ENCODE assay signal across 1 cellular context in the genomic region with DNA sequence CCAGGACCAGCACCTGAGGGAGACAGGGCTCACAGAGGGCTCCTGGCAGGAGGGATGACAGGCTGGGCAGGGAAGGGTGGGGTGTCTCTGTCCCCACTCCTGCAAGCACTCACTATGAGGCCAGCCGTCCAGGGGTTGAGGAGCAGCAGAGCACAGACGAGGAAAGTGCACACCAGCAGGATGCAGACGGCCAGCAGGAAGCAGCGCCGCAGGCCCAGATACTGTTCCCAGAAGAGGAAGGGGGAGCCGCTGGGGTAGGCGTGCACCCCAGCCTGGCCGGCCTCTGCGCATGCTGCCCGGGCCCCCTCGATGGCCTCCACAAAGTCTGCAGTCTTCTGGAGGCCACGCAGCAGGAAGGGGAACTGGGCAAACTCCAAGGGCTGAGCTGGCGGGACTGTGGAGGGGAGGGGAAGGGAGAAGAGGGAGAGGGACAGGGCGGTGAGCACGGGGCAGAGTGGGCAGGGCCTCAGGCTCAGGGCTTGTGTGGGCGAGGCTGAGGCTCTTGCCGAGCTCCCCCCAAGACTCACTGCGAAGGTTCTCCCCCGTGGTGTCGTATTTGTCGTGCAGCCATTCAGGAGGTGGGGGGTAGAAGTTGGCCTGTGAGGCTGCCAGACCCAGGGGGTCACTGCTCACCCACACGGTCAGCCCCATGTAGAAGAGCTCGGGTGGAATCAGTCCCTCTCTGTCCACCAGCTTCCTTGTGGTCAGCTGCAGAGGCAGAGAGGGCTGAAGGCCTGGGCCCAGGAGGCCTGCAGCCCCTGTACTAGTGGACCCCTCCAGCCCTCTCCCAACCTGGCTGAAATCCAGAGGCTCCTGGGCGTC.
TF ChIP-seq lines count a peak whose summit lies in the region.

No MANE protein-coding gene starts in this region.

TF ChIP-seq in HepG2, 621 proteins besides CTCF, POLR2A, EP300 and RAD21 (continued from another document and continues in another):
- TF ChIP-seq ZNF770 (CRISPR knock-in tag; IDR thresholded peaks at IDR 0.05) (peak; percentile 97), ZNF333 (CRISPR knock-in tag; IDR thresholded peaks at IDR 0.05; ENCODE audit: borderline replicate concordance) (no peak; the same call in 1 of the 2 replicates), MAFF (IDR thresholded peaks at IDR 0.05; ENCODE audit: low read depth, low read length) (no peak), ZEB1 (IDR thresholded peaks at IDR 0.05; ENCODE audit: insufficient replicate concordance, low read depth) (no peak), ATF4 (CRISPR knock-in tag; IDR thresholded peaks at IDR 0.05) (no peak), MYPOP (CRISPR knock-in tag; IDR thresholded peaks at IDR 0.05) (no peak), FOXK2 (IDR thresholded peaks at IDR 0.05) (no peak), RAD51 (IDR thresholded peaks at IDR 0.05; ENCODE audit: borderline replicate concordance) (no peak), TRIM22 (IDR thresholded peaks at IDR 0.05) (no peak), RFX5 (IDR thresholded peaks at IDR 0.05; ENCODE audit: low read depth, low read length) (no peak), KDM1A (CRISPR knock-in tag; IDR thresholded peaks at IDR 0.05) (peak; percentile 22; the same call in 1 of the 2 replicates), ZNF362 (CRISPR knock-in tag; IDR thresholded peaks at IDR 0.05; ENCODE audit: borderline replicate concordance) (peak; percentile 42; the same call in 1 of the 2 replicates), ZNF101 (CRISPR knock-in tag; IDR thresholded peaks at IDR 0.05; ENCODE audit: borderline replicate concordance, low read depth) (no peak), PRDM15 (CRISPR knock-in tag; IDR thresholded peaks at IDR 0.05) (no peak), SP140L (CRISPR knock-in tag; IDR thresholded peaks at IDR 0.05; ENCODE audit: borderline replicate concordance) (no peak), PREB (CRISPR knock-in tag; IDR thresholded peaks at IDR 0.05) (0 out of 2 replicates have a peak, but pooled peaks have one; percentile 69), ZNF746 (CRISPR knock-in tag; IDR thresholded peaks at IDR 0.05) (peak; percentile 66; the same call in 1 of the 2 replicates), SALL1 (CRISPR knock-in tag; IDR thresholded peaks at IDR 0.05) (peak; percentile 80), CREB1 (IDR thresholded peaks at IDR 0.05) (no peak), CREB1 (CRISPR knock-in tag; IDR thresholded peaks at IDR 0.05) (peak; percentile 50), HINFP (CRISPR knock-in tag; IDR thresholded peaks at IDR 0.05; ENCODE audit: low read depth) (peak; percentile 81; the same call in 1 of the 2 replicates), ZFY (CRISPR knock-in tag; IDR thresholded peaks at IDR 0.05) (peak; percentile 84), YEATS4 (CRISPR knock-in tag; IDR thresholded peaks at IDR 0.05; ENCODE audit: borderline replicate concordance) (peak; percentile 77), ZNF296 (CRISPR knock-in tag; conservative IDR thresholded peaks at IDR 0.05) (0 out of 2 replicates have a peak, but pooled peaks have one; percentile 50), FOXM1 (CRISPR knock-in tag; IDR thresholded peaks at IDR 0.05) (no peak), ZNF260 (CRISPR knock-in tag; IDR thresholded peaks at IDR 0.05; ENCODE audit: borderline replicate concordance, low read depth) (no peak; the same call in 1 of the 2 replicates), MAX (IDR thresholded peaks at IDR 0.05) (peak; percentile 86), ZNF326 (CRISPR knock-in tag; IDR thresholded peaks at IDR 0.05; ENCODE audit: borderline replicate concordance) (no peak)
- TF ChIP-seq, protein P1, sequence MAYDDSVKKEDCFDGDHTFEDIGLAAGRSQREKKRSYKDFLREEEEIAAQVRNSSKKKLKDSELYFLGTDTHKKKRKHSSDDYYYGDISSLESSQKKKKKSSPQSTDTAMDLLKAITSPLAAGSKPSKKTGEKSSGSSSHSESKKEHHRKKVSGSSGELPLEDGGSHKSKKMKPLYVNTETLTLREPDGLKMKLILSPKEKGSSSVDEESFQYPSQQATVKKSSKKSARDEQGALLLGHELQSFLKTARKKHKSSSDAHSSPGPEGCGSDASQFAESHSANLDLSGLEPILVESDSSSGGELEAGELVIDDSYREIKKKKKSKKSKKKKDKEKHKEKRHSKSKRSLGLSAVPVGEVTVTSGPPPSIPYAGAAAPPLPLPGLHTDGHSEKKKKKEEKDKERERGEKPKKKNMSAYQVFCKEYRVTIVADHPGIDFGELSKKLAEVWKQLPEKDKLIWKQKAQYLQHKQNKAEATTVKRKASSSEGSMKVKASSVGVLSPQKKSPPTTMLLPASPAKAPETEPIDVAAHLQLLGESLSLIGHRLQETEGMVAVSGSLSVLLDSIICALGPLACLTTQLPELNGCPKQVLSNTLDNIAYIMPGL (CRISPR knock-in tag; IDR thresholded peaks at IDR 0.05; ENCODE audit: borderline replicate concordance in 1 of 2, low read depth in 1 of 2), result peak in 1 of 2 experiments; percentile 8; a peak in 3 of 4 replicates
- TF ChIP-seq, protein P2, sequence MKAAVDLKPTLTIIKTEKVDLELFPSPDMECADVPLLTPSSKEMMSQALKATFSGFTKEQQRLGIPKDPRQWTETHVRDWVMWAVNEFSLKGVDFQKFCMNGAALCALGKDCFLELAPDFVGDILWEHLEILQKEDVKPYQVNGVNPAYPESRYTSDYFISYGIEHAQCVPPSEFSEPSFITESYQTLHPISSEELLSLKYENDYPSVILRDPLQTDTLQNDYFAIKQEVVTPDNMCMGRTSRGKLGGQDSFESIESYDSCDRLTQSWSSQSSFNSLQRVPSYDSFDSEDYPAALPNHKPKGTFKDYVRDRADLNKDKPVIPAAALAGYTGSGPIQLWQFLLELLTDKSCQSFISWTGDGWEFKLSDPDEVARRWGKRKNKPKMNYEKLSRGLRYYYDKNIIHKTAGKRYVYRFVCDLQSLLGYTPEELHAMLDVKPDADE (CRISPR knock-in tag; IDR thresholded peaks at IDR 0.05), result no peak; the same call in 1 of the 2 replicates
- TF ChIP-seq, protein P3, sequence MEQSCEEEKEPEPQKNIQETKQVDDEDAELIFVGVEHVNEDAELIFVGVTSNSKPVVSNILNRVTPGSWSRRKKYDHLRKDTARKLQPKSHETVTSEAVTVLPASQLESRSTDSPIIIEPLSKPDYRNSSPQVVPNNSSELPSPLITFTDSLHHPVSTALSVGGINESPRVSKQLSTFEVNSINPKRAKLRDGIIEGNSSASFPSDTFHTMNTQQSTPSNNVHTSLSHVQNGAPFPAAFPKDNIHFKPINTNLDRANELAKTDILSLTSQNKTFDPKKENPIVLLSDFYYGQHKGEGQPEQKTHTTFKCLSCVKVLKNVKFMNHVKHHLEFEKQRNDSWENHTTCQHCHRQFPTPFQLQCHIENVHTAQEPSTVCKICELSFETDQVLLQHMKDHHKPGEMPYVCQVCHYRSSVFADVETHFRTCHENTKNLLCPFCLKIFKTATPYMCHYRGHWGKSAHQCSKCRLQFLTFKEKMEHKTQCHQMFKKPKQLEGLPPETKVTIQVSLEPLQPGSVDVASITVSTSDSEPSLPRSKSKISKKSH (CRISPR knock-in tag; IDR thresholded peaks at IDR 0.05; ENCODE audit: borderline replicate concordance), result peak; percentile 35; the same call in 1 of the 2 replicates
- TF ChIP-seq, protein P4, sequence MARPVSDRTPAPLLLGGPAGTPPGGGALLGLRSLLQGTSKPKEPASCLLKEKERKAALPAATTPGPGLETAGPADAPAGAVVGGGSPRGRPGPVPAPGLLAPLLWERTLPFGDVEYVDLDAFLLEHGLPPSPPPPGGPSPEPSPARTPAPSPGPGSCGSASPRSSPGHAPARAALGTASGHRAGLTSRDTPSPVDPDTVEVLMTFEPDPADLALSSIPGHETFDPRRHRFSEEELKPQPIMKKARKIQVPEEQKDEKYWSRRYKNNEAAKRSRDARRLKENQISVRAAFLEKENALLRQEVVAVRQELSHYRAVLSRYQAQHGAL (CRISPR knock-in tag; IDR thresholded peaks at IDR 0.05; ENCODE audit: not compliant biosample characterization), result peak; percentile 27
